ENCODE assay signal across 1 cellular context in the genomic region with DNA sequence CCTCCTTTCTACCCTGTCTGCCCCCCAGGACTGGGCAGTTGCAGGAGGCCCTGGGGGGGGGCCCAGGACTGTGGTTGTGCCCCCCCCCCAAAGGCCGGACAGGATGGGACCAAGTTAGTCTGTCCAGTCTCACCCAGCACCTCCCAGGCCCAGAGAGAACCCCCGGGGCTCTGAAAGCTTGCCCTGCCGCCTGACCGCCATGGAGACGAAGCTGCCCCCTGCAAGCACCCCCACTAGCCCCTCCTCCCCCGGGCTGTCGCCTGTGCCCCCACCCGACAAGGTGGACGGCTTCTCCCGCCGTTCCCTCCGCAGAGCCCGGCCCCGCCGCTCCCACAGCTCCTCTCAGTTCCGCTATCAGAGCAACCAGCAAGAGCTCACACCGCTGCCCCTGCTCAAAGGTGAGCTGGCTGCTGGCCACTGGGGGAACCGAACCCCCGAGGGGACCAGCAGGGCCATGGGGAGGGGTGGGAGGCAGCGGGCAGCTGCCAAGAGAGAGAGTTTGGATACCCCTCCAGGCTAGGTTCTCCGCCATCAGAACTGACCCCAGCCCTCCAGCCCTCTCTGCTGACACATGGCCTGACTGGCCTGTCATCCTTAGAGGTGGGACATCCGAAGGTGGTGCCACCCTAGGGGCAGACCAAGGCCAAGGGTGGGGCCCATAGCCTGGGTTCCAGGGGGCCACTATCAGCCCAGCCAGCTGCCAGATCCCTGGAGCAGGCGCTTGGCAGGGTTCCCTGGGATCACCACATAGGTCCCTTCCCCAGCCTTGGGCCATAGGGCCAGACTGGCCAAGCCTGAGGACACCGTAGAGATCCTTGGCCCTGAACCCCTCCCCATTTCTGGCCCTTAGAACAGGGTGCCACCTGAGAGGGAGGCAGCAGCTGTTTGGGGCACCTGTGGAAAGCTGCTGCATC.
TF ChIP-seq lines count a peak whose summit lies in the region.

No MANE protein-coding gene starts in this region.

TF ChIP-seq in HCT116, 20 proteins besides CTCF, POLR2A, EP300 and RAD21:
- TF ChIP-seq MAX (IDR thresholded peaks at IDR 0.05) (no peak), ZNF274 (IDR thresholded peaks at IDR 0.05; ENCODE audit: low read depth, low read length) (no peak), EZH2phosphoT487 (IDR thresholded peaks at IDR 0.05; ENCODE audit: borderline replicate concordance) (no peak), CEBPB (IDR thresholded peaks at IDR 0.05; ENCODE audit: low read depth) (no peak), POLR2AphosphoS5 (IDR thresholded peaks at IDR 0.05; ENCODE audit: low read depth, low read length) (no peak), EGR1 (IDR thresholded peaks at IDR 0.05; ENCODE audit: low read depth) (no peak), TCF7L2 (IDR thresholded peaks at IDR 0.05; ENCODE audit: borderline replicate concordance, extremely low read depth, insufficient read depth, insufficient read length) (no peak), ZFX (IDR thresholded peaks at IDR 0.05) (no peak), EZH2 (IDR thresholded peaks at IDR 0.05) (no peak), FOSL1 (IDR thresholded peaks at IDR 0.05; ENCODE audit: low read depth) (no peak)
- TF ChIP-seq, protein P1, sequence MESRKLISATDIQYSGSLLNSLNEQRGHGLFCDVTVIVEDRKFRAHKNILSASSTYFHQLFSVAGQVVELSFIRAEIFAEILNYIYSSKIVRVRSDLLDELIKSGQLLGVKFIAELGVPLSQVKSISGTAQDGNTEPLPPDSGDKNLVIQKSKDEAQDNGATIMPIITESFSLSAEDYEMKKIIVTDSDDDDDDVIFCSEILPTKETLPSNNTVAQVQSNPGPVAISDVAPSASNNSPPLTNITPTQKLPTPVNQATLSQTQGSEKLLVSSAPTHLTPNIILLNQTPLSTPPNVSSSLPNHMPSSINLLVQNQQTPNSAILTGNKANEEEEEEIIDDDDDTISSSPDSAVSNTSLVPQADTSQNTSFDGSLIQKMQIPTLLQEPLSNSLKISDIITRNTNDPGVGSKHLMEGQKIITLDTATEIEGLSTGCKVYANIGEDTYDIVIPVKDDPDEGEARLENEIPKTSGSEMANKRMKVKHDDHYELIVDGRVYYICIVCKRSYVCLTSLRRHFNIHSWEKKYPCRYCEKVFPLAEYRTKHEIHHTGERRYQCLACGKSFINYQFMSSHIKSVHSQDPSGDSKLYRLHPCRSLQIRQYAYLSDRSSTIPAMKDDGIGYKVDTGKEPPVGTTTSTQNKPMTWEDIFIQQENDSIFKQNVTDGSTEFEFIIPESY (IDR thresholded peaks at IDR 0.05; ENCODE audit: extremely low read depth, insufficient replicate concordance, low read length): no peak
- TF ChIP-seq, protein P2, sequence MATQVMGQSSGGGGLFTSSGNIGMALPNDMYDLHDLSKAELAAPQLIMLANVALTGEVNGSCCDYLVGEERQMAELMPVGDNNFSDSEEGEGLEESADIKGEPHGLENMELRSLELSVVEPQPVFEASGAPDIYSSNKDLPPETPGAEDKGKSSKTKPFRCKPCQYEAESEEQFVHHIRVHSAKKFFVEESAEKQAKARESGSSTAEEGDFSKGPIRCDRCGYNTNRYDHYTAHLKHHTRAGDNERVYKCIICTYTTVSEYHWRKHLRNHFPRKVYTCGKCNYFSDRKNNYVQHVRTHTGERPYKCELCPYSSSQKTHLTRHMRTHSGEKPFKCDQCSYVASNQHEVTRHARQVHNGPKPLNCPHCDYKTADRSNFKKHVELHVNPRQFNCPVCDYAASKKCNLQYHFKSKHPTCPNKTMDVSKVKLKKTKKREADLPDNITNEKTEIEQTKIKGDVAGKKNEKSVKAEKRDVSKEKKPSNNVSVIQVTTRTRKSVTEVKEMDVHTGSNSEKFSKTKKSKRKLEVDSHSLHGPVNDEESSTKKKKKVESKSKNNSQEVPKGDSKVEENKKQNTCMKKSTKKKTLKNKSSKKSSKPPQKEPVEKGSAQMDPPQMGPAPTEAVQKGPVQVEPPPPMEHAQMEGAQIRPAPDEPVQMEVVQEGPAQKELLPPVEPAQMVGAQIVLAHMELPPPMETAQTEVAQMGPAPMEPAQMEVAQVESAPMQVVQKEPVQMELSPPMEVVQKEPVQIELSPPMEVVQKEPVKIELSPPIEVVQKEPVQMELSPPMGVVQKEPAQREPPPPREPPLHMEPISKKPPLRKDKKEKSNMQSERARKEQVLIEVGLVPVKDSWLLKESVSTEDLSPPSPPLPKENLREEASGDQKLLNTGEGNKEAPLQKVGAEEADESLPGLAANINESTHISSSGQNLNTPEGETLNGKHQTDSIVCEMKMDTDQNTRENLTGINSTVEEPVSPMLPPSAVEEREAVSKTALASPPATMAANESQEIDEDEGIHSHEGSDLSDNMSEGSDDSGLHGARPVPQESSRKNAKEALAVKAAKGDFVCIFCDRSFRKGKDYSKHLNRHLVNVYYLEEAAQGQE (IDR thresholded peaks at IDR 0.05; ENCODE audit: low read depth): no peak
